ENCODE assay signal across 8 cellular contexts in genomic region chr7:28958235-28958945, GRCh38. TPM values are rescaled to one million over a fixed set of nuclear protein-coding genes. Genes with fewer than 3 reads are reported as not detected.
DNase-seq lines count a peak whose midpoint lies in the region; ATAC-seq and TF ChIP-seq lines count a peak whose summit lies in the region.

TRIL (minus strand) TSS chr7:28958330; CDS start chr7:28958046, 284 bp downstream.

- no peaks in the 10 kb centered on the region for H3F3A ChIP-seq in GM23248 (ENCODE audit: insufficient read depth)

- POLR2A ChIA-PET in AG04449 (lab: Yijun Ruan, JAX) = no interaction called here

- H3K4me2 ChIP-seq in GM23248 (ENCODE audit: unreplicated experiment) = peak within 1 kb of the TSS; percentile 78

- peaks cover 32% of the 10 kb centered on the region; the same call in 1 of the 2 replicates for H3K27me3 ChIP-seq in GM23248 (replicated peaks; ENCODE audit: insufficient read depth)

- intact Hi-C loops in left ventricle myocardium superior (cut with micrococcal nuclease) = no loop called here

- peak within 1 kb of the TSS; percentile 80 for H2AFZ ChIP-seq in GM23248

- in situ Hi-C loops in GM23248 (cut with MboI) = no loop called here

- H3K4me3 ChIP-seq in AG04449 (ENCODE audit: low read depth, low read length) (peak within 1 kb of the TSS; percentile 56), GM23248 (peak within 1 kb of the TSS; percentile 68)

- H3K27ac ChIP-seq in GM23248 = no peak within 1 kb of the TSS

- no peaks in the 10 kb centered on the region for H3K9me3 Mint-ChIP-seq in osteocyte (ENCODE audit: unreplicated experiment)

- no peaks in the 10 kb centered on the region for H3K36me3 Mint-ChIP-seq in osteocyte (ENCODE audit: unreplicated experiment)

- no peaks in the 10 kb centered on the region for H3K36me3 ChIP-seq in GM23248 (ENCODE audit: low read depth)

- peak within 1 kb of the TSS; percentile 77 for H3K4me3 Mint-ChIP-seq in osteocyte (ENCODE audit: unreplicated experiment)

- peak within 1 kb of the TSS; percentile 64 for H3K27ac Mint-ChIP-seq in osteocyte (ENCODE audit: unreplicated experiment)

- TF ChIP-seq CTCF in AG04449 (IDR thresholded peaks at IDR 0.05; ENCODE audit: insufficient read depth, low read length, missing control alignments) (no peak), osteocyte (IDR thresholded peaks at IDR 0.05) (no peak)

- H3K4me1 ChIP-seq in GM23248 (ENCODE audit: insufficient read depth) = no peaks in the 10 kb centered on the region

- 3 to 5% methylated on average over 64 of the region's 65 CpGs for WGBS in GM23248 (ENCODE audit: low coverage in 1 of 2, low lambda C conversion rate in 2 of 2, missing lambda C conversion rate in 2 of 2), 2 experiments

- no peaks in the 10 kb centered on the region for H4K20me1 ChIP-seq in GM23248 (ENCODE audit: insufficient read depth)

- H3K4me1 Mint-ChIP-seq in osteocyte (ENCODE audit: unreplicated experiment) = peaks cover 40% of the 10 kb centered on the region

- H3K9me3 ChIP-seq in GM23248 (ENCODE audit: low read depth) = no peaks in the 10 kb centered on the region

- peaks cover 7% of the 10 kb centered on the region for H3K27me3 Mint-ChIP-seq in osteocyte (ENCODE audit: unreplicated experiment)

- H3K9ac ChIP-seq in GM23248 = no peak within 1 kb of the TSS

- CTCF ChIA-PET in AG04449 (lab: Yijun Ruan, JAX) = interaction anchor here (0.6 to 26.0 kb wide), 12 partner anchors 13 to 451 kb away, joined by 3 to 767 read pairs (median 12); no protein-coding TSS in a partner anchor

- DNase-seq in AG04449 (ENCODE audit: low read depth, low spot score) = no peak
- DNase-seq in GM23248 = peak; percentile 77
- DNase-seq in anterior cingulate cortex (lab: John Stamatoyannopoulos, UW) = peak in 57 of 58 donors; percentile 16 to 88 (median 65)
- DNase-seq in left ventricle myocardium superior = peak; percentile 92
- peak; percentile 88 for DNase-seq in osteocyte (ENCODE audit: extremely low spot score, unreplicated experiment)
- DNase-seq in A172 (ENCODE audit: low spot score) = no peak

- ATAC-seq in left ventricle myocardium superior (peak; percentile 72), HG02642 (IDR thresholded peaks at IDR 0.05; ENCODE audit: poor library complexity, unreplicated experiment) (no peak), HG03460 (IDR thresholded peaks at IDR 0.05; ENCODE audit: unreplicated experiment) (no peak)

- no peaks in the 10 kb centered on the region for H3K79me2 ChIP-seq in GM23248 (ENCODE audit: insufficient read depth)

- no peaks in the 10 kb centered on the region for H3K9me2 ChIP-seq in GM23248 (ENCODE audit: insufficient read depth)

RNA-seq across cellular contexts. Expression of gene TRIL, which starts in this region (rescaled TPM):
- total RNA-seq in GM23248 (2014; rRNA removed; shearing (Covaris generic)) = 0.32 and 0.38 TPM in 2 replicates
- 0.08 TPM in 2 replicates for polyA plus RNA-seq in GM23248 (2016; fragmentation: Nextera tagmentation; extraction: Ambion mirVana)
- 2.4 TPM for total RNA-seq in left ventricle myocardium superior
- 3.5 and 4.0 TPM in 2 replicates for total RNA-seq in osteocyte
- total RNA-seq in A172 (2014; rRNA removed; shearing (Covaris generic)) = not detected in 2 replicates

Comparison
In these comparisons a context has a peak if more than half of its experiments do, and no peak if none do; other contexts are left out.
1. Peak in DNase-seq, H3K4me3 ChIP-seq and H3K4me2 ChIP-seq in GM23248; RNA of the gene not detected or under 1 TPM.
2. DNase-seq: peak in anterior cingulate cortex (57 of 58), left ventricle myocardium superior (single experiment) and osteocyte (single experiment); none in AG04449 (single experiment) and A172 (single experiment).